Comparison of ENCODE assay signal across 1 cellular context in the genomic region with DNA sequence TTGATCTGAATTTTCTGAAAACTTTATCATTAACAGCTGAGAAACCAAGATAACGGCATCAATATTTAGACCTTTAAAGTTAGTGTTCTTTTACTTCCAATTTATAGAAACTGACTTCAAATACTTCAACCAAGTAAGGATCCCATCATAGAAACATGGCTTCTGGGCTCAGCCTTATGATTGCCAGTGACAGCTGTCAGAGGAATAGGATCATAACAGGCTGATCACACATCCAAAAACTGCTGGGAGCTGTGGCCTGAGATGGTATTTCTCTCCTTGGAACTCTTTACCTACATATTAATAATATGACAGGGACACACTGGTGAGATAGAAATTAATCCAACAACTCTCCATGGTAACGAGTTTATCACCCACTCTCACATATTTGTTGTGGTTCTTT.
TF ChIP-seq lines count a peak whose summit lies in the region.

No MANE protein-coding gene starts in this region.

TF ChIP-seq in GM23338, 12 proteins besides CTCF, POLR2A, EP300 and RAD21 (continued from another document):
- TF ChIP-seq, protein P1, sequence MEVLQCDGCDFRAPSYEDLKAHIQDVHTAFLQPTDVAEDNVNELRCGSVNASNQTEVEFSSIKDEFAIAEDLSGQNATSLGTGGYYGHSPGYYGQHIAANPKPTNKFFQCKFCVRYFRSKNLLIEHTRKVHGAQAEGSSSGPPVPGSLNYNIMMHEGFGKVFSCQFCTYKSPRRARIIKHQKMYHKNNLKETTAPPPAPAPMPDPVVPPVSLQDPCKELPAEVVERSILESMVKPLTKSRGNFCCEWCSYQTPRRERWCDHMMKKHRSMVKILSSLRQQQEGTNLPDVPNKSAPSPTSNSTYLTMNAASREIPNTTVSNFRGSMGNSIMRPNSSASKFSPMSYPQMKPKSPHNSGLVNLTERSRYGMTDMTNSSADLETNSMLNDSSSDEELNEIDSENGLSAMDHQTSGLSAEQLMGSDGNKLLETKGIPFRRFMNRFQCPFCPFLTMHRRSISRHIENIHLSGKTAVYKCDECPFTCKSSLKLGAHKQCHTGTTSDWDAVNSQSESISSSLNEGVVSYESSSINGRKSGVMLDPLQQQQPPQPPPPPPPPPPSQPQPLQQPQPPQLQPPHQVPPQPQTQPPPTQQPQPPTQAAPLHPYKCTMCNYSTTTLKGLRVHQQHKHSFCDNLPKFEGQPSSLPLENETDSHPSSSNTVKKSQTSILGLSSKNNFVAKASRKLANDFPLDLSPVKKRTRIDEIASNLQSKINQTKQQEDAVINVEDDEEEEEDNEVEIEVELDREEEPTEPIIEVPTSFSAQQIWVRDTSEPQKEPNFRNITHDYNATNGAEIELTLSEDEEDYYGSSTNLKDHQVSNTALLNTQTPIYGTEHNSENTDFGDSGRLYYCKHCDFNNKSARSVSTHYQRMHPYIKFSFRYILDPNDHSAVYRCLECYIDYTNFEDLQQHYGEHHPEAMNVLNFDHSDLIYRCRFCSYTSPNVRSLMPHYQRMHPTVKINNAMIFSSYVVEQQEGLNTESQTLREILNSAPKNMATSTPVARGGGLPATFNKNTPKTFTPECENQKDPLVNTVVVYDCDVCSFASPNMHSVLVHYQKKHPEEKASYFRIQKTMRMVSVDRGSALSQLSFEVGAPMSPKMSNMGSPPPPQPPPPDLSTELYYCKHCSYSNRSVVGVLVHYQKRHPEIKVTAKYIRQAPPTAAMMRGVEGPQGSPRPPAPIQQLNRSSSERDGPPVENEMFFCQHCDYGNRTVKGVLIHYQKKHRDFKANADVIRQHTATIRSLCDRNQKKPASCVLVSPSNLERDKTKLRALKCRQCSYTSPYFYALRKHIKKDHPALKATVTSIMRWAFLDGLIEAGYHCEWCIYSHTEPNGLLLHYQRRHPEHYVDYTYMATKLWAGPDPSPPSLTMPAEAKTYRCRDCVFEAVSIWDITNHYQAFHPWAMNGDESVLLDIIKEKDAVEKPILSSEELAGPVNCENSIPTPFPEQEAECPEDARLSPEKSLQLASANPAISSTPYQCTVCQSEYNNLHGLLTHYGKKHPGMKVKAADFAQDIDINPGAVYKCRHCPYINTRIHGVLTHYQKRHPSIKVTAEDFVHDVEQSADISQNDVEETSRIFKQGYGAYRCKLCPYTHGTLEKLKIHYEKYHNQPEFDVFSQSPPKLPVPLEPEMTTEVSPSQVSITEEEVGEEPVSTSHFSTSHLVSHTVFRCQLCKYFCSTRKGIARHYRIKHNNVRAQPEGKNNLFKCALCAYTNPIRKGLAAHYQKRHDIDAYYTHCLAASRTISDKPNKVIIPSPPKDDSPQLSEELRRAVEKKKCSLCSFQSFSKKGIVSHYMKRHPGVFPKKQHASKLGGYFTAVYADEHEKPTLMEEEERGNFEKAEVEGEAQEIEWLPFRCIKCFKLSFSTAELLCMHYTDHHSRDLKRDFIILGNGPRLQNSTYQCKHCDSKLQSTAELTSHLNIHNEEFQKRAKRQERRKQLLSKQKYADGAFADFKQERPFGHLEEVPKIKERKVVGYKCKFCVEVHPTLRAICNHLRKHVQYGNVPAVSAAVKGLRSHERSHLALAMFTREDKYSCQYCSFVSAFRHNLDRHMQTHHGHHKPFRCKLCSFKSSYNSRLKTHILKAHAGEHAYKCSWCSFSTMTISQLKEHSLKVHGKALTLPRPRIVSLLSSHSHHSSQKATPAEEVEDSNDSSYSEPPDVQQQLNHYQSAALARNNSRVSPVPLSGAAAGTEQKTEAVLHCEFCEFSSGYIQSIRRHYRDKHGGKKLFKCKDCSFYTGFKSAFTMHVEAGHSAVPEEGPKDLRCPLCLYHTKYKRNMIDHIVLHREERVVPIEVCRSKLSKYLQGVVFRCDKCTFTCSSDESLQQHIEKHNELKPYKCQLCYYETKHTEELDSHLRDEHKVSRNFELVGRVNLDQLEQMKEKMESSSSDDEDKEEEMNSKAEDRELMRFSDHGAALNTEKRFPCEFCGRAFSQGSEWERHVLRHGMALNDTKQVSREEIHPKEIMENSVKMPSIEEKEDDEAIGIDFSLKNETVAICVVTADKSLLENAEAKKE (CRISPR knock-in tag; IDR thresholded peaks at IDR 0.05): no peak
- TF ChIP-seq, protein P2, sequence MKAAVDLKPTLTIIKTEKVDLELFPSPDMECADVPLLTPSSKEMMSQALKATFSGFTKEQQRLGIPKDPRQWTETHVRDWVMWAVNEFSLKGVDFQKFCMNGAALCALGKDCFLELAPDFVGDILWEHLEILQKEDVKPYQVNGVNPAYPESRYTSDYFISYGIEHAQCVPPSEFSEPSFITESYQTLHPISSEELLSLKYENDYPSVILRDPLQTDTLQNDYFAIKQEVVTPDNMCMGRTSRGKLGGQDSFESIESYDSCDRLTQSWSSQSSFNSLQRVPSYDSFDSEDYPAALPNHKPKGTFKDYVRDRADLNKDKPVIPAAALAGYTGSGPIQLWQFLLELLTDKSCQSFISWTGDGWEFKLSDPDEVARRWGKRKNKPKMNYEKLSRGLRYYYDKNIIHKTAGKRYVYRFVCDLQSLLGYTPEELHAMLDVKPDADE (IDR thresholded peaks at IDR 0.05): no peak
- no peak for TF ChIP-seq ZNF331 (CRISPR knock-in tag; IDR thresholded peaks at IDR 0.05; ENCODE audit: low read depth)
TF ChIP-seq in GM23338: peak in this region for 0.
